Comparison of ENCODE assay signal across 16 cellular contexts in genomic region chr20:25177890-25178321, GRCh38. TPM values are rescaled to one million over a fixed set of nuclear protein-coding genes. Genes with fewer than 3 reads are reported as not detected.
DNase-seq lines count a peak whose midpoint lies in the region; ATAC-seq and TF ChIP-seq lines count a peak whose summit lies in the region.
"Had no signal": no experiment of that assay in that cellular context is flagged by ENCODE, and none has a peak within 500 bp of the region (broad histone marks: within the 10 kb centered on the region; RNA-seq: fewer than 3 reads in every experiment).

No MANE protein-coding gene starts in this region.

- DNase-seq in left ventricle myocardium superior = no peak
- no peak for DNase-seq in heart right ventricle
- DNase-seq in kidney glomerular epithelial cell (lab: John Stamatoyannopoulos, UW) = peak; percentile 60
- no peak for DNase-seq in activated T-cell treated with anti-CD3 and anti-CD28 coated beads, Interleukin-2, amount 50 U/mL, for 4 hours
- DNase-seq in naive thymus-derived CD8-positive, alpha-beta T cell = no peak
- no peak for DNase-seq in midbrain (lab: John Stamatoyannopoulos, UW)
- DNase-seq: activated naive CD4-positive, alpha-beta T cell treated with Interleukin-2 at 50 U/mL for 16 hours; DMS153; erythroblast; hypothalamus; NCI-H524 treated with DMSO at 0.1 percent for 48 hours; occipital lobe had no signal

- H3K4me1 Mint-ChIP-seq in activated T-cell treated with anti-CD3 and anti-CD28 coated beads, Interleukin-2, amount 50 U/mL, for 4 hours (ENCODE audit: low read depth) = no peaks in the 10 kb centered on the region
- H3K4me1 Mint-ChIP-seq in naive thymus-derived CD8-positive, alpha-beta T cell = peaks cover 0 to 5% (median under 1%) of the 10 kb centered on the region in 4 donors

- H3K27me3 ChIP-seq in heart right ventricle = no peaks in the 10 kb centered on the region

- H3K27ac Mint-ChIP-seq in naive thymus-derived CD8-positive, alpha-beta T cell = no peak overlapping the region
- H3K27ac Mint-ChIP-seq: type B pancreatic cell had no signal

- peaks cover 0 to 10% (median under 1%) of the 10 kb centered on the region in 11 donors for H3K9me3 ChIP-seq in heart right ventricle

- H3K27me3 Mint-ChIP-seq in activated T-cell treated with anti-CD3 and anti-CD28 coated beads, Interleukin-2, amount 50 U/mL, for 4 hours (ENCODE audit: low read depth) = peaks cover 10% of the 10 kb centered on the region
- peaks cover 0 to 4% (median 3%) of the 10 kb centered on the region in 5 donors for H3K27me3 Mint-ChIP-seq in naive thymus-derived CD8-positive, alpha-beta T cell

- H3K36me3 ChIP-seq in heart right ventricle = no peaks in the 10 kb centered on the region

- H3K4me3 ChIP-seq in heart right ventricle = no peak overlapping the region
- H3K4me3 ChIP-seq: GM12878 had no signal

- H3K4me1 ChIP-seq in heart right ventricle = peaks cover 0 to 9% (median 4%) of the 10 kb centered on the region in 9 donors

- H3K9me3 Mint-ChIP-seq in activated T-cell treated with anti-CD3 and anti-CD28 coated beads, Interleukin-2, amount 50 U/mL, for 4 hours = peaks cover 3% of the 10 kb centered on the region
- H3K9me3 Mint-ChIP-seq in naive thymus-derived CD8-positive, alpha-beta T cell = peaks cover 0 to 14% (median 3%) of the 10 kb centered on the region in 9 donors

- intact Hi-C loops in left ventricle myocardium superior (cut with micrococcal nuclease) = loop anchor here (10.0 kb wide), 1 partner anchor 103 kb away; no protein-coding TSS in a partner anchor
- intact Hi-C loops in heart right ventricle (cut with DNase I) = loop anchor here (2.0 to 10.0 kb wide), 13 partner anchors 53 to 186 kb away; partner anchors contain the start of genes VSX1 (in 5 of the 10) and APMAP (in 4 of the 10)

- ATAC-seq in left ventricle myocardium superior (peak; percentile 32), heart right ventricle (no peak), SK-N-SH treated with all-trans-retinoic acid at 6 μM for 48 hours (peak; percentile 12; the same call in 1 of the 3 replicates), GM18519 (IDR thresholded peaks at IDR 0.05; ENCODE audit: low FRiP score, unreplicated experiment) (no peak)
- no peak for ATAC-seq in activated T-cell treated with anti-CD3 and anti-CD28 coated beads, Interleukin-2, amount 50 U/mL, for 4 hours
- no peak for ATAC-seq in naive thymus-derived CD8-positive, alpha-beta T cell
- ATAC-seq: GM12878 had no signal

- no peak overlapping the region for H3K27ac ChIP-seq in heart right ventricle

- no peak overlapping the region for H3K4me3 Mint-ChIP-seq in activated T-cell treated with anti-CD3 and anti-CD28 coated beads, Interleukin-2, amount 50 U/mL, for 4 hours
- no peak overlapping the region for H3K4me3 Mint-ChIP-seq in naive thymus-derived CD8-positive, alpha-beta T cell
- H3K4me3 Mint-ChIP-seq: type B pancreatic cell had no signal

- TF ChIP-seq CTCF in heart right ventricle (IDR thresholded peaks at IDR 0.05) = no peak

- WGBS in heart right ventricle, 2 donors = 44 to 72% methylated on average over 2 of the region's 2 CpGs

- no peaks in the 10 kb centered on the region for H3K36me3 Mint-ChIP-seq in activated T-cell treated with anti-CD3 and anti-CD28 coated beads, Interleukin-2, amount 50 U/mL, for 4 hours (ENCODE audit: insufficient read depth)
- peaks cover 0 to 4% (median 3%) of the 10 kb centered on the region in 3 donors for H3K36me3 Mint-ChIP-seq in naive thymus-derived CD8-positive, alpha-beta T cell
- H3K36me3 Mint-ChIP-seq: type B pancreatic cell had no signal

- POLR2A ChIA-PET in naive thymus-derived CD8-positive, alpha-beta T cell (lab: Charles Lee) = no interaction called here

TF ChIP-seq in SK-N-SH treated with all-trans-retinoic acid at 6 μM for 48 hours, 23 proteins besides CTCF, POLR2A, EP300 and RAD21:
- TF ChIP-seq ZFP30 (CRISPR knock-in tag; IDR thresholded peaks at IDR 0.05) (no peak), OSR1 (CRISPR knock-in tag; IDR thresholded peaks at IDR 0.05) (no peak), ARNTL (CRISPR knock-in tag; IDR thresholded peaks at IDR 0.05; ENCODE audit: borderline replicate concordance, low read depth) (no peak), PATZ1 (CRISPR knock-in tag; IDR thresholded peaks at IDR 0.05; ENCODE audit: borderline replicate concordance) (no peak), SNAI2 (CRISPR knock-in tag; IDR thresholded peaks at IDR 0.05) (no peak)
TF ChIP-seq in SK-N-SH treated with all-trans-retinoic acid at 6 μM for 48 hours: peak in this region for 0.

RNA-seq across cellular contexts. Expression of gene ENTPD6, which starts 17.6 kb away (rescaled TPM):
- total RNA-seq in left ventricle myocardium superior (130 TPM), heart right ventricle (100 to 1,000 TPM in 3 of 10 donors, 10 to 100 TPM in 7; 54.6 to 141 (median 78.0) TPM)
- 100 to 1,000 TPM; 161 to 167 TPM for polyA plus RNA-seq in heart right ventricle
- 10 to 100 TPM; 43.4 to 51.2 (median 47.1) TPM for total RNA-seq in activated T-cell treated with anti-CD3 and anti-CD28 coated beads, Interleukin-2, amount 50 U/mL, for 4 hours
- 100 to 1,000 TPM; 109 to 110 TPM for total RNA-seq in naive thymus-derived CD8-positive, alpha-beta T cell
- 10 to 100 TPM; 39.9 to 50.5 (median 44.7) TPM for polyA plus RNA-seq in naive thymus-derived CD8-positive, alpha-beta T cell

Comparison
In these comparisons a context has a peak if more than half of its experiments do, and no peak if none do; other contexts are left out.
1. ATAC-seq: peak in left ventricle myocardium superior (single experiment) and SK-N-SH treated with all-trans-retinoic acid at 6 μM for 48 hours (single experiment); none in heart right ventricle (0 of 8), activated T-cell treated with anti-CD3 and anti-CD28 coated beads, Interleukin-2, amount 50 U/mL, for 4 hours (0 of 2), naive thymus-derived CD8-positive, alpha-beta T cell (0 of 2) and GM18519 (single experiment).